Comparison of ENCODE assay signal across 9 cellular contexts in genomic region chr14:95432152-95433093, GRCh38.
DNase-seq lines count a peak whose midpoint lies in the region; ATAC-seq and TF ChIP-seq lines count a peak whose summit lies in the region.
"Had no signal": no experiment of that assay in that cellular context is flagged by ENCODE, and none has a peak within 500 bp of the region (broad histone marks: within the 10 kb centered on the region; RNA-seq: fewer than 3 reads in every experiment).

No MANE protein-coding gene starts in this region.

- H3K4me3 Mint-ChIP-seq in CD4-positive, alpha-beta T cell, result no peak overlapping the region
- no peak overlapping the region for H3K4me3 Mint-ChIP-seq in T-cell

- in situ Hi-C loops in astrocyte of the cerebellum (cut with HindIII; ENCODE audit: low sequenced_read_pairs), result no loop called here

- no peaks in the 10 kb centered on the region for H3K9me3 ChIP-seq in CD4-positive, alpha-beta T cell (ENCODE audit: control insufficient read depth, low read length)
- no peaks in the 10 kb centered on the region for H3K9me3 ChIP-seq in thoracic aorta

- ATAC-seq in CD4-positive, alpha-beta T cell (ENCODE audit: poor library complexity), result no peak
- no peak for ATAC-seq in thoracic aorta (ENCODE audit: insufficient number of reproducible peaks, low FRiP score, low read depth)
- ATAC-seq in T-cell (replicated peaks in 1 of 4), result no peak

- H3K36me3 Mint-ChIP-seq in CD4-positive, alpha-beta T cell (ENCODE audit: low read depth), result peaks cover 97% of the 10 kb centered on the region
- peaks cover 71% of the 10 kb centered on the region for H3K36me3 Mint-ChIP-seq in T-cell

- peaks cover 17% of the 10 kb centered on the region for H3K36me3 ChIP-seq in thoracic aorta

- H3K4me1 Mint-ChIP-seq in CD4-positive, alpha-beta T cell (ENCODE audit: low read depth), result no peaks in the 10 kb centered on the region
- H3K4me1 Mint-ChIP-seq in T-cell, result peaks cover 0 to 6% (median 0%) of the 10 kb centered on the region in 3 donors

- TF ChIP-seq CTCF in CD4-positive, alpha-beta T cell (IDR thresholded peaks at IDR 0.05), result peak; percentile 1
- TF ChIP-seq CTCF in LNCAP (IDR thresholded peaks at IDR 0.05), result peak; percentile 93
- TF ChIP-seq CTCF in astrocyte of the cerebellum (IDR thresholded peaks at IDR 0.05; ENCODE audit: low read depth, low read length, missing control alignments), result peak; percentile 90
- TF ChIP-seq CTCF in thoracic aorta (IDR thresholded peaks at IDR 0.05), result peak; percentile 65

- H3K27ac ChIP-seq in CD4-positive, alpha-beta T cell (ENCODE audit: low read depth, low read length), result no peak overlapping the region
- no peak overlapping the region for H3K27ac ChIP-seq in thoracic aorta
- H3K27ac ChIP-seq: epithelial cell of prostate had no signal

- no peaks in the 10 kb centered on the region for H3K9me3 Mint-ChIP-seq in CD4-positive, alpha-beta T cell
- H3K9me3 Mint-ChIP-seq in T-cell, result no peaks in the 10 kb centered on the region

- H3K4me1 ChIP-seq in thoracic aorta (ENCODE audit: control insufficient read depth in 1 of 2, low read depth in 2 of 2), result no peaks in the 10 kb centered on the region

- intact Hi-C loops in CD4-positive, alpha-beta T cell (cut with DNase I, micrococcal nuclease), result no loop called here

- H3K4me3 ChIP-seq in astrocyte of the cerebellum (ENCODE audit: low read depth, low read length) (no peak overlapping the region), thoracic aorta (no peak overlapping the region)

- no peak for DNase-seq in CD4-positive, alpha-beta T cell
- no peak for DNase-seq in astrocyte of the cerebellum (ENCODE audit: low read depth)
- peak; percentile 44 for DNase-seq in inferior parietal cortex (ENCODE audit: extremely low spot score)
- DNase-seq in thoracic aorta (ENCODE audit: low spot score), result no peak
- DNase-seq in NCI-H345 treated with DMSO at 0.1 percent for 48 hours (lab: John Stamatoyannopoulos, UW; ENCODE audit: unreplicated experiment), result no peak
- no peak for DNase-seq in NCI-H1048 (lab: John Stamatoyannopoulos, UW)
- no peak for DNase-seq in T-cell

- POLR2A ChIA-PET in CD4-positive, alpha-beta T cell (lab: Charles Lee), result no interaction called here
- POLR2A ChIA-PET in T-cell (lab: Charles Lee), result no interaction called here

- CTCF ChIA-PET in CD4-positive, alpha-beta T cell (lab: Charles Lee), result no interaction called here
- CTCF ChIA-PET in T-cell (lab: Charles Lee), result no interaction called here

- no peaks in the 10 kb centered on the region for H3K27me3 Mint-ChIP-seq in CD4-positive, alpha-beta T cell
- no peaks in the 10 kb centered on the region for H3K27me3 Mint-ChIP-seq in T-cell

- H3K27me3 ChIP-seq in CD4-positive, alpha-beta T cell (ENCODE audit: control insufficient read depth, insufficient read depth, low read length), result no peaks in the 10 kb centered on the region
- no peaks in the 10 kb centered on the region for H3K27me3 ChIP-seq in thoracic aorta (replicated peaks; ENCODE audit: insufficient read depth)

- H3K27ac Mint-ChIP-seq in CD4-positive, alpha-beta T cell, result no peak overlapping the region
- H3K27ac Mint-ChIP-seq in T-cell, result no peak overlapping the region

Comparison
In these comparisons a context has a peak if more than half of its experiments do, and no peak if none do; other contexts are left out.
1. CTCF ChIP-seq: peak in every context shown above with its lines; median percentile 93 in LNCAP; 90 in astrocyte of the cerebellum; 65 in thoracic aorta; 1 in CD4-positive, alpha-beta T cell.